28 cellular contexts compared by ENCODE assay signal in genomic region chr15:94538280-94538679, GRCh38.
"Had no signal": no experiment of that assay in that cellular context is flagged by ENCODE, and none has a peak within 500 bp of the region (broad histone marks: within the 10 kb centered on the region; RNA-seq: fewer than 3 reads in every experiment).

No MANE protein-coding gene starts in this region.

- H3K4me3 ChIP-seq: colonic mucosa, coronary artery, dorsolateral prefrontal cortex, esophagus muscularis mucosa, esophagus squamous epithelium, gastrocnemius medialis, gastroesophageal sphincter, heart left ventricle, heart right ventricle had no signal

- H3K4me1 ChIP-seq: colonic mucosa, esophagus muscularis mucosa, esophagus squamous epithelium, foreskin keratinocyte, gastrocnemius medialis, gastroesophageal sphincter, heart left ventricle, heart right ventricle had no signal

- FAIRE-seq: colon, endometrium, endothelial cell of umbilical vein, frontal cortex had no signal

- H3K27me3 ChIP-seq: colonic mucosa, esophagus muscularis mucosa, esophagus squamous epithelium, foreskin keratinocyte, gastrocnemius medialis, gastroesophageal sphincter had no signal

- H3K9me3 ChIP-seq: colonic mucosa, esophagus muscularis mucosa, esophagus squamous epithelium, gastrocnemius medialis, gastroesophageal sphincter, heart left ventricle had no signal

- H3K27ac ChIP-seq: colonic mucosa, coronary artery, dorsolateral prefrontal cortex, epithelial cell of prostate, esophagus muscularis mucosa, esophagus squamous epithelium, foreskin keratinocyte, gastrocnemius medialis, gastroesophageal sphincter, heart left ventricle, heart right ventricle had no signal

- DNase-seq: colonic mucosa; cortex of kidney; dermis blood vessel endothelial cell; dorsolateral prefrontal cortex; effector CD4-positive, alpha-beta T cell; effector CD8-positive, alpha-beta T cell; effector memory CD4-positive, alpha-beta T cell; effector memory CD8-positive, alpha-beta T cell; endodermal cell; erythroblast; esophagus squamous epithelium; foreskin fibroblast; foreskin keratinocyte; foreskin melanocyte; gastrocnemius medialis; glutamatergic neuron; head of caudate nucleus; heart left ventricle; heart right ventricle had no signal

- ATAC-seq: effector memory CD8-positive, alpha-beta T cell; esophagus mucosa; foreskin keratinocyte; gastrocnemius medialis; gastroesophageal sphincter; heart left ventricle; heart right ventricle had no signal

- H3K36me3 ChIP-seq: colonic mucosa, esophagus muscularis mucosa, esophagus squamous epithelium, gastrocnemius medialis, gastroesophageal sphincter, heart left ventricle, heart right ventricle had no signal
